Comparison of ENCODE assay signal across 8 cellular contexts in genomic region chr12:123384994-123385376, GRCh38. TPM values are rescaled to one million over a fixed set of nuclear protein-coding genes. Genes with fewer than 3 reads are reported as not detected.
DNase-seq lines count a peak whose midpoint lies in the region; ATAC-seq and TF ChIP-seq lines count a peak whose summit lies in the region.

No MANE protein-coding gene starts in this region.

- DNase-seq in activated CD4-positive, alpha-beta T cell treated with anti-CD3 and anti-CD28 coated beads, Interleukin-2, amount 10 ng/mL, durations not matched to agents 24 days and 14 days, result no peak
- DNase-seq in activated CD4-positive, alpha-beta T cell treated with anti-CD3 and anti-CD28 coated beads for 48 hours, result no peak
- DNase-seq in WTC11 (ENCODE audit: low spot score) (no peak), iPS DF 6.9 (ENCODE audit: low read depth, low spot score) (no peak), NCI-H1092 treated with DMSO at 0.1 percent for 48 hours (lab: John Stamatoyannopoulos, UW) (no peak), UCSD-AML1 (lab: John Stamatoyannopoulos, UW; ENCODE audit: unreplicated experiment) (no peak)

- CTCF ChIA-PET in WTC11 (lab: Charles Lee), result interaction anchor here (0.8 to 2.3 kb wide), 3 partner anchors 20 to 197 kb away, joined by 3 to 47 read pairs (median 10); partner anchors contain the start of gene SBNO1

- H3K4me1 ChIP-seq in iPS DF 6.9 (ENCODE audit: control insufficient read depth, insufficient read depth, low read length), result peaks cover 2% of the 10 kb centered on the region
- H3K4me1 ChIP-seq in subcutaneous abdominal adipose tissue (ENCODE audit: control insufficient read depth in 5 of 5, insufficient read depth in 5 of 5, low read length in 5 of 5), result peaks cover 8 to 31% (median 24%) of the 10 kb centered on the region in 5 donors

- TF ChIP-seq CTCF in WTC11 (IDR thresholded peaks at IDR 0.05), result no peak

- H3K27ac ChIP-seq in iPS DF 6.9 (ENCODE audit: low read length), result no peak overlapping the region
- no peak overlapping the region for H3K27ac ChIP-seq in subcutaneous abdominal adipose tissue (ENCODE audit: low read depth, low read length)

- H3K4me1 Mint-ChIP-seq in activated CD4-positive, alpha-beta T cell treated with anti-CD3 and anti-CD28 coated beads, Interleukin-2, amount 10 ng/mL, durations not matched to agents 24 days and 14 days, result peaks cover 18% of the 10 kb centered on the region
- H3K4me1 Mint-ChIP-seq in WTC11, result peaks cover 16% of the 10 kb centered on the region

- H3K4me3 Mint-ChIP-seq in activated CD4-positive, alpha-beta T cell treated with anti-CD3 and anti-CD28 coated beads, Interleukin-2, amount 10 ng/mL, durations not matched to agents 24 days and 14 days, result peak overlapping the region; percentile 96
- H3K4me3 Mint-ChIP-seq in WTC11, result peak overlapping the region; percentile 86

- H3K27me3 ChIP-seq in iPS DF 6.9 (ENCODE audit: control insufficient read depth, insufficient read depth, low read length), result peaks cover 2% of the 10 kb centered on the region; the same call in 1 of the 2 replicates
- no peaks in the 10 kb centered on the region for H3K27me3 ChIP-seq in subcutaneous abdominal adipose tissue (ENCODE audit: control insufficient read depth in 5 of 5, insufficient read depth in 4 of 5, low read length in 5 of 5)

- ATAC-seq in WTC11, result no peak
- no peak for ATAC-seq in GM21786 (IDR thresholded peaks at IDR 0.05; ENCODE audit: unreplicated experiment)

- intact Hi-C loops in activated CD4-positive, alpha-beta T cell treated with anti-CD3 and anti-CD28 coated beads, Interleukin-2, amount 10 ng/mL, durations not matched to agents 24 days and 14 days (cut with micrococcal nuclease), result loop anchor here (1.0 to 5.0 kb wide), 3 partner anchors 20 to 197 kb away; partner anchors contain the start of genes SNRNP35 and TMED2

- H3K9me3 ChIP-seq in iPS DF 6.9 (ENCODE audit: control insufficient read depth, insufficient read depth, low read length), result no peaks in the 10 kb centered on the region
- no peaks in the 10 kb centered on the region for H3K9me3 ChIP-seq in subcutaneous abdominal adipose tissue (ENCODE audit: control insufficient read depth in 5 of 5, low read length in 5 of 5)

- H3K27me3 Mint-ChIP-seq in activated CD4-positive, alpha-beta T cell treated with anti-CD3 and anti-CD28 coated beads, Interleukin-2, amount 10 ng/mL, durations not matched to agents 24 days and 14 days, result no peaks in the 10 kb centered on the region
- peaks cover 28% of the 10 kb centered on the region for H3K27me3 Mint-ChIP-seq in WTC11 (ENCODE audit: low read depth)

- H3K36me3 ChIP-seq in iPS DF 6.9 (ENCODE audit: control insufficient read depth, insufficient read depth, low read length) (no peaks in the 10 kb centered on the region), subcutaneous abdominal adipose tissue (ENCODE audit: control insufficient read depth in 5 of 5, insufficient read depth in 5 of 5, low read length in 5 of 5) (no peaks in the 10 kb centered on the region)

- H3K4me3 ChIP-seq in iPS DF 6.9 (ENCODE audit: low read length) (peak overlapping the region; percentile 80; the same call in 1 of the 2 replicates), subcutaneous abdominal adipose tissue (ENCODE audit: low read depth in 1 of 5, low read length in 5 of 5) (peak overlapping the region in 4 of 5 donors; percentile 35 to 78 (median 75))

- no CpG with 5 or more reads among the region's 1 CpG for WGBS in iPS DF 6.9 (ENCODE audit: insufficient coverage, insufficient read length)

- H3K27ac Mint-ChIP-seq in activated CD4-positive, alpha-beta T cell treated with anti-CD3 and anti-CD28 coated beads, Interleukin-2, amount 10 ng/mL, durations not matched to agents 24 days and 14 days, result no peak overlapping the region
- H3K27ac Mint-ChIP-seq in WTC11, result no peak overlapping the region

- peaks cover 2% of the 10 kb centered on the region for H3K36me3 Mint-ChIP-seq in activated CD4-positive, alpha-beta T cell treated with anti-CD3 and anti-CD28 coated beads, Interleukin-2, amount 10 ng/mL, durations not matched to agents 24 days and 14 days (ENCODE audit: low read depth)
- H3K36me3 Mint-ChIP-seq in WTC11, result no peaks in the 10 kb centered on the region

- peak overlapping the region in 4 of 5 donors; percentile 63 to 77 (median 74) for H3K9ac ChIP-seq in subcutaneous abdominal adipose tissue (ENCODE audit: low read length in 5 of 5)

- POLR2A ChIA-PET in WTC11 (lab: Charles Lee), result interaction anchor here (1.3 to 2.0 kb wide), 3 partner anchors 18 to 20 kb away, joined by 4 to 32 read pairs (median 8); partner anchors contain the start of gene SBNO1

- H3K9me3 Mint-ChIP-seq in activated CD4-positive, alpha-beta T cell treated with anti-CD3 and anti-CD28 coated beads, Interleukin-2, amount 10 ng/mL, durations not matched to agents 24 days and 14 days, result no peaks in the 10 kb centered on the region
- H3K9me3 Mint-ChIP-seq in WTC11, result no peaks in the 10 kb centered on the region

TF ChIP-seq in WTC11, 78 proteins besides CTCF, POLR2A, EP300 and RAD21:
- TF ChIP-seq FOXP1 (CRISPR knock-in tag; IDR thresholded peaks at IDR 0.05; ENCODE audit: borderline replicate concordance) (no peak), SMAD4 (CRISPR knock-in tag; IDR thresholded peaks at IDR 0.05) (no peak), NR2C2 (CRISPR knock-in tag; IDR thresholded peaks at IDR 0.05) (no peak), ZNF219 (CRISPR knock-in tag; IDR thresholded peaks at IDR 0.05; ENCODE audit: borderline replicate concordance) (no peak), NFYB (CRISPR knock-in tag; conservative IDR thresholded peaks at IDR 0.05; ENCODE audit: low read depth) (no peak), GABPB1 (CRISPR knock-in tag; IDR thresholded peaks at IDR 0.05) (0 out of 2 replicates have a peak, but pooled peaks have one; percentile 55), ATF1 (CRISPR knock-in tag; IDR thresholded peaks at IDR 0.05) (no peak), ARID4B (CRISPR knock-in tag; IDR thresholded peaks at IDR 0.05; ENCODE audit: borderline replicate concordance) (no peak)
- TF ChIP-seq, protein P1, sequence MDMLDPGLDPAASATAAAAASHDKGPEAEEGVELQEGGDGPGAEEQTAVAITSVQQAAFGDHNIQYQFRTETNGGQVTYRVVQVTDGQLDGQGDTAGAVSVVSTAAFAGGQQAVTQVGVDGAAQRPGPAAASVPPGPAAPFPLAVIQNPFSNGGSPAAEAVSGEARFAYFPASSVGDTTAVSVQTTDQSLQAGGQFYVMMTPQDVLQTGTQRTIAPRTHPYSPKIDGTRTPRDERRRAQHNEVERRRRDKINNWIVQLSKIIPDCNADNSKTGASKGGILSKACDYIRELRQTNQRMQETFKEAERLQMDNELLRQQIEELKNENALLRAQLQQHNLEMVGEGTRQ (CRISPR knock-in tag; IDR thresholded peaks at IDR 0.05), result no peak
TF ChIP-seq in WTC11: peak in this region for 1.

RNA-seq across cellular contexts. Expression of gene KMT5A, which starts 1.1 kb away (rescaled TPM):
- total RNA-seq in activated CD4-positive, alpha-beta T cell treated with anti-CD3 and anti-CD28 coated beads, Interleukin-2, amount 10 ng/mL, durations not matched to agents 24 days and 14 days, result 63.7 and 67.3 TPM in 2 replicates
- 20.4 to 28.0 TPM (median 24.0 TPM) in 3 replicates for total RNA-seq in WTC11 (2021)

RNA-seq across cellular contexts. Expression of gene SBNO1, which starts 20.3 kb away (rescaled TPM):
- total RNA-seq in activated CD4-positive, alpha-beta T cell treated with anti-CD3 and anti-CD28 coated beads, Interleukin-2, amount 10 ng/mL, durations not matched to agents 24 days and 14 days, result 54.2 and 56.1 TPM in 2 replicates
- 42.9 to 52.2 TPM (median 43.5 TPM) in 3 replicates for total RNA-seq in WTC11 (2021)

RNA-seq across cellular contexts. Expression of gene RILPL2, which starts 51.5 kb away (rescaled TPM):
- 17.2 TPM in 2 replicates for total RNA-seq in activated CD4-positive, alpha-beta T cell treated with anti-CD3 and anti-CD28 coated beads, Interleukin-2, amount 10 ng/mL, durations not matched to agents 24 days and 14 days
- total RNA-seq in WTC11 (2021), result 1.1 to 1.4 TPM (median 1.2 TPM) in 3 replicates
